8 cellular contexts compared by ENCODE assay signal in the genomic region with DNA sequence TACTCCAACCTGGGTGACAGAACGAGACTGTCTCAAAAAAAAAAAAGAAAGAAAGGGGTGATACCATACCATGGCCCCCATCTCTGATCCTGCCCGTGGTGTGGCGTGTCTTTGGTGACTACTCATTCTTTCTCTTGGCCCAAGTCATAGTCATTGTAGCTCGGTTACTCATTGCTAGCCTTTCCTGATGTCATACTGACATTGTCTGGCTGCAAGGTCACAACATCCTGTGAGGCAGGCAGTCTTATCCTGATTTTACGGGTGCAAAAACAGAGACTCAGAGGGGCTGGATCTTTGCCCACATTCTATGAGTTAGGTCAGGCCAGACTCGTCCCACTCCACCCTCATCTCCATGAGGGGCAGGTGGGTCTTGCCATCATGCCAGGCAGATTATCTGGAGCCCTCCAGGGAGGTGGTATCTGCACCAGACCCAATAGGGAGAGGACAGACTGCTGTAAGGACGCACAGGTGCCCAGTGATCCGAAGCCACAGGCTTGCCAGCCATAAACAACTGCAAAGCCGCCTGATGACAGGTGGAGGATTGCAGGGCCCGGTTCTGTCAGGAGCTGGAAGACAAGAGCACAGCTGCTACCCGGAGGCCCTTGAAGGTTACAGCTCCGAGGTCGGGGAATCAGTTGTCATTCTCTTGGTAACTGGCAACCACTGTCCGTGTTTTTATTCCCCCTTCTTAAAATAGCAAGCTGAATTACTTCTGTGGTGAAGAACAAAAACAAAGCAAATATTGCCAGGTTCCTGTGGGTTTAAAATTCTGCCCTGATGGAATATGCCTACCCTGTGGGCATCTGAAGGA. TPM values are rescaled to one million over a fixed set of nuclear protein-coding genes. Genes with fewer than 3 reads are reported as not detected.
DNase-seq lines count a peak whose midpoint lies in the region; ATAC-seq and TF ChIP-seq lines count a peak whose summit lies in the region.

No MANE protein-coding gene starts in this region.

- no peaks in the 10 kb centered on the region for H3K9me3 Mint-ChIP-seq in MCF 10A (ENCODE audit: unreplicated experiment)

- DNase-seq in GM04503 (ENCODE audit: low read depth), result peak; percentile 85
- DNase-seq in NCI-H226, result peak; percentile 4
- peak; percentile 62 for DNase-seq in MCF 10A (ENCODE audit: unreplicated experiment)
- peak; percentile 93 to 96 for DNase-seq in lung microvascular endothelial cell (ENCODE audit: low read depth in 2 of 2)
- DNase-seq in iPS-NIHi11 (ENCODE audit: low spot score), result no peak
- DNase-seq in stimulated activated CD4-positive, alpha-beta T cell treated with anti-CD3 and anti-CD28 coated beads, Interleukin-4, amount 100 ng/mL, for 1 hour, result no peak

- no peaks in the 10 kb centered on the region for H3K27me3 Mint-ChIP-seq in MCF 10A (ENCODE audit: insufficient read depth, unreplicated experiment)

- POLR2A ChIA-PET in MCF 10A (lab: Yijun Ruan, JAX), result no interaction called here

- no peak for TF ChIP-seq CTCF in MCF 10A (IDR thresholded peaks at IDR 0.05; ENCODE audit: unreplicated experiment)

- peaks cover 33% of the 10 kb centered on the region for H3K4me1 Mint-ChIP-seq in MCF 10A (ENCODE audit: insufficient read depth, unreplicated experiment)

- no peak overlapping the region for H3K4me3 Mint-ChIP-seq in MCF 10A (ENCODE audit: unreplicated experiment)

- peaks cover 42% of the 10 kb centered on the region for H3K36me3 Mint-ChIP-seq in MCF 10A (ENCODE audit: insufficient read depth, unreplicated experiment)

- ATAC-seq in GM19397 (IDR thresholded peaks at IDR 0.05; ENCODE audit: unreplicated experiment), result no peak
- no peak for ATAC-seq in HG02798 (IDR thresholded peaks at IDR 0.05; ENCODE audit: poor library complexity, unreplicated experiment)

- CTCF ChIA-PET in MCF 10A (lab: Yijun Ruan, JAX), result no interaction called here

- peak overlapping the region; percentile 23 for H3K27ac Mint-ChIP-seq in MCF 10A (ENCODE audit: low read depth, unreplicated experiment)

- no TSS peak for BruUV-seq in MCF 10A (replicated peaks; lab: Mats Ljungman, UMichigan)

- intact Hi-C loops in MCF 10A (cut with micrococcal nuclease), result no loop called here

RNA-seq across cellular contexts. Expression of gene TOM1, which starts 13.8 kb away (rescaled TPM):
- total RNA-seq in MCF 10A (2022) (28.2 and 41.9 TPM in 2 replicates), lung microvascular endothelial cell (18.1 and 27.2 TPM in 2 replicates)

RNA-seq across cellular contexts. Expression of gene HMGXB4, which starts 56.2 kb away (rescaled TPM):
- total RNA-seq in MCF 10A (2022) (27.2 and 30.2 TPM in 2 replicates), lung microvascular endothelial cell (7.0 and 8.1 TPM in 2 replicates)

Comparison
In these comparisons a context has a peak if more than half of its experiments do, and no peak if none do; other contexts are left out.
1. DNase-seq: peak in GM04503 (single experiment), NCI-H226 (single experiment), MCF 10A (single experiment) and lung microvascular endothelial cell (2 of 2); none in iPS-NIHi11 (single experiment) and stimulated activated CD4-positive, alpha-beta T cell treated with anti-CD3 and anti-CD28 coated beads, Interleukin-4, amount 100 ng/mL, for 1 hour (single experiment).